ENCODE assay signal across 1 cellular context in genomic region chr19:13153627-13154240, GRCh38.
TF ChIP-seq lines count a peak whose summit lies in the region.

No MANE protein-coding gene starts in this region.

TF ChIP-seq in HCT116, 20 proteins besides CTCF, POLR2A, EP300 and RAD21:
- TF ChIP-seq POLR2AphosphoS5 (IDR thresholded peaks at IDR 0.05; ENCODE audit: low read depth, low read length) (peak; percentile 72), ZFX (IDR thresholded peaks at IDR 0.05) (peak; percentile 25; the same call in 1 of the 2 replicates), MAX (IDR thresholded peaks at IDR 0.05) (no peak)
TF ChIP-seq in HCT116: peak in this region for 2.
